In genomic region chr16:66844009-66844341, GRCh38 we compare ENCODE assay signal across 2 cellular contexts.
TF ChIP-seq lines count a peak whose summit lies in the region.

No MANE protein-coding gene starts in this region.

TF ChIP-seq in A549, 52 proteins besides CTCF, POLR2A, EP300 and RAD21:
- TF ChIP-seq BHLHE40 (IDR thresholded peaks at IDR 0.05; ENCODE audit: low read depth, low read length) (no peak), ESRRA (IDR thresholded peaks at IDR 0.05; ENCODE audit: borderline replicate concordance, low read length) (no peak), FOSB (CRISPR knock-in tag; IDR thresholded peaks at IDR 0.05) (no peak), USF2 (IDR thresholded peaks at IDR 0.05) (no peak), MAFK (IDR thresholded peaks at IDR 0.05; ENCODE audit: partially characterized antibody) (no peak), CBX2 (IDR thresholded peaks at IDR 0.05; ENCODE audit: borderline replicate concordance, low read depth) (no peak), JUN (IDR thresholded peaks at IDR 0.05) (no peak), HMGXB4 (CRISPR knock-in tag; IDR thresholded peaks at IDR 0.05; ENCODE audit: borderline replicate concordance) (no peak), POLR2AphosphoS2 (conservative IDR thresholded peaks at IDR 0.05; ENCODE audit: low read length) (no peak), ZC3H11A (IDR thresholded peaks at IDR 0.05) (no peak), NR3C1 (IDR thresholded peaks at IDR 0.05) (no peak)
TF ChIP-seq in A549: peak in this region for 0.

TF ChIP-seq in H1, 55 proteins besides CTCF, POLR2A, EP300 and RAD21:
- TF ChIP-seq JUND (IDR thresholded peaks at IDR 0.05; ENCODE audit: low read length) = no peak
- no peak for TF ChIP-seq SRF (IDR thresholded peaks at IDR 0.05; ENCODE audit: low read depth, low read length)
- TF ChIP-seq RNF2 (IDR thresholded peaks at IDR 0.05; ENCODE audit: borderline replicate concordance, low read depth, low read length, missing control alignments, poor library complexity, severe bottlenecking) = no peak
- TF ChIP-seq CHD1 (IDR thresholded peaks at IDR 0.05; ENCODE audit: low read depth, low read length) = no peak
- no peak for TF ChIP-seq BACH1 (IDR thresholded peaks at IDR 0.05; ENCODE audit: low read length)
- TF ChIP-seq MAFK (IDR thresholded peaks at IDR 0.05; ENCODE audit: low read depth, low read length) = no peak
- TF ChIP-seq HDAC6 (IDR thresholded peaks at IDR 0.05; ENCODE audit: low read depth, low read length) = no peak
- TF ChIP-seq SUZ12 (IDR thresholded peaks at IDR 0.05; ENCODE audit: low read length) = no peak
- TF ChIP-seq BCL11A (IDR thresholded peaks at IDR 0.05; ENCODE audit: low read depth in 2 of 2, low read length in 2 of 2) = no peak
- no peak for TF ChIP-seq SP4 (IDR thresholded peaks at IDR 0.05; ENCODE audit: low read length)
- TF ChIP-seq JUN (IDR thresholded peaks at IDR 0.05; ENCODE audit: low read depth, low read length) = no peak
- TF ChIP-seq KDM1A (IDR thresholded peaks at IDR 0.05; ENCODE audit: borderline replicate concordance, low read length) = no peak
- no peak for TF ChIP-seq TAF7 (optimal IDR thresholded peaks at IDR 0.05; ENCODE audit: borderline replicate concordance, low read depth, low read length)
